Comparison of ENCODE assay signal across 1 cellular context in the genomic region with DNA sequence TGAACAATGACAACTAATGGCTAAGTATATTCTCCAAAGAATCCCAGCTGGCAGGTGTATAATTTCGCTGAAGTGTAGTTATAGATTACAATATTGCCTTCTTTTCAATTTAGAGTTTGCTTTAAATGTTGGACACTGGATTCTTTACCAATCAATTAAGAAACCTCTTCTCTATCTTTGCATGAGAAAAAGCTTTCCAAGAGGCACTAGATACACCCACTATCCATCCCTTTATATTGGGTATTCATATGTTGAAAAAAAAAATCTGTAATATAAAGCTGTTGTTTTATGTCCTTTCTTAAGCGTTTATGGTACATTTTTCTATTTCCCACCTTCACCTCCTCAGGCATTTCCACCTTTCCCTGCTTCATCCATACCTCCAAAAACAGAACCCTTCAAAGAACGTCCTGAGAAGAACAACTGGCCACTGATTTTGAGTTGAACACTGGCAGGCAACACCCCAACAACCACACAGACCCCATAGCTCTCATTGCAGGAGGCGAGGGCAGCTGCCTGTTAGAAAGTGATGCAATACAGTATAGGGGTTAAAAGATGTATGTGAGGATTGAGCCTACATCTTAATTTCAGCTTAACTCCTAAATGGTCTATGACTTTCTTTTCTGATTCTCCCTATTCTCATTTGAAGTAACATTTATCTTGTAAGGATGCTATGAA.
TF ChIP-seq lines count a peak whose summit lies in the region.

No MANE protein-coding gene starts in this region.

TF ChIP-seq in IMR-90, 13 proteins besides CTCF, POLR2A, EP300 and RAD21 (continued from another document):
- TF ChIP-seq CEBPB (IDR thresholded peaks at IDR 0.05; ENCODE audit: low read depth, low read length): peak; percentile 75
